10 cellular contexts compared by ENCODE assay signal in the genomic region with DNA sequence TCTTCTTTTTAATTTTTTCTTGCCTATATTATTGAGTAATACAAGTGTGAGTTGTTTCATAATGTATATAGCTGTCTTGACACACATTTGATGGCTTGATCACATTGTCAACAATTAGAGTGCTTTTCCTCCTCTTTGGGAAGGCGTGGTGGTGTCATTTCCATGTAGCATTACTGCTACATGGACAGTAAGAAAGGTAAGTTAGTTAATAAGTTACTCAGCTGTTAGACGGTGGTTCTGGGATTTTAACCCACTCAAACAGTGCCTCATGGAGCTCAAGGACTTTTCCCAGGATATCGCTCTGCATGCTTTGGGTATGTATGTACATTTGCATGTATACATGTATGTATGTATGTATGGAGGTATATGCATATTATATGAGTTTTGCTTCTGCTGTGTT.
"Had no signal": no experiment of that assay in that cellular context is flagged by ENCODE, and none has a peak within 500 bp of the region (broad histone marks: within the 10 kb centered on the region; RNA-seq: fewer than 3 reads in every experiment).

No MANE protein-coding gene starts in this region.

- H3K36me3 ChIP-seq: HAP-1 had no signal

- H3K4me3 ChIP-seq: GM23248, HAP-1, K562 had no signal

- H3K4me1 ChIP-seq: HAP-1 had no signal

- H3K27ac ChIP-seq: GM23248, HL-60 had no signal

- ATAC-seq: HCT116, K562 had no signal

- FAIRE-seq: K562 had no signal

- H2AFZ ChIP-seq: GM23248 had no signal

- H3K9ac ChIP-seq: GM23248 had no signal

- DNase-seq: GM23248, GOT3, H7, HFFc6, IMR-90, KG1 had no signal

- H3K9me3 ChIP-seq: HAP-1 had no signal
